17 cellular contexts compared by ENCODE assay signal in the genomic region with DNA sequence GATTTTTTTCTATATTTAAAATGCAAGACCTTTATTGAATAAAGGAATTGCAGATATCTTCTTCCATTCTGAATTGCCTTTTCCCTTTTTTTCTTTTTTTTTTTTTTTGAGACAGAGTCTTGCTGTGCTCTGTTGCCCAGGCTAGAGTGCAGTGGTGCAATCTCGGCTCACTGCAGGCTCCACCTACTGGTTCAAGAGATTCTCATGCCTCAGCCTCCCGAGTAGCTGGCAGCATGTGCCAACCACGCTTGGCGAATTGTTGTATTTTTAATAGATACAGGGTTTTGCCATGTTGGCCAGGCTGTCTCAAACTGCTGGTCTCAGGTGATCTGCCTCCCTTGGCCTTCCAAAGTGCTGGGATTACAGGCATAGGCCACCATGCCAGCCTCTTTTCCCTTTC.
DNase-seq lines count a peak whose midpoint lies in the region; ATAC-seq, FAIRE-seq and TF ChIP-seq lines count a peak whose summit lies in the region.
"Had no signal": no experiment of that assay in that cellular context is flagged by ENCODE, and none has a peak within 500 bp of the region (broad histone marks: within the 10 kb centered on the region; RNA-seq: fewer than 3 reads in every experiment).

No MANE protein-coding gene starts in this region.

- TF ChIP-seq CTCF in Calu3 (IDR thresholded peaks at IDR 0.05; ENCODE audit: unreplicated experiment) (no peak), HCT116 (IDR thresholded peaks at IDR 0.05 in 2 of 3, conservative IDR thresholded peaks at IDR 0.05 in 1 of 3; ENCODE audit: borderline replicate concordance in 1 of 3, insufficient read depth in 1 of 3, low read depth in 2 of 3, low read length in 2 of 3) (peak; percentile 14 to 53 (median 47); a peak in 4 of 6 replicates), SK-N-SH (IDR thresholded peaks at IDR 0.05) (peak; percentile 26; the same call in 1 of the 2 replicates), lower lobe of right lung (IDR thresholded peaks at IDR 0.05) (no peak)

- no peaks in the 10 kb centered on the region for H3K4me1 ChIP-seq in HCT116 (ENCODE audit: control insufficient read depth in 1 of 2, insufficient read depth in 2 of 2, low read length in 2 of 2)
- no peaks in the 10 kb centered on the region for H3K4me1 ChIP-seq in SK-N-SH (ENCODE audit: control insufficient read depth in 1 of 2, insufficient read depth in 2 of 2, low read depth in 1 of 2, low read length in 1 of 2)
- H3K4me1 ChIP-seq in lower lobe of right lung = no peaks in the 10 kb centered on the region
- H3K4me1 ChIP-seq in effector memory CD4-positive, alpha-beta T cell (ENCODE audit: control insufficient read depth, insufficient read depth, low read length, poor library complexity, severe bottlenecking) = no peaks in the 10 kb centered on the region

- H3K27ac ChIP-seq in HCT116 (ENCODE audit: low read depth, low read length) (no peak overlapping the region), SK-N-SH (ENCODE audit: low read depth in 2 of 2, low read length in 1 of 2) (no peak overlapping the region), lower lobe of right lung (no peak overlapping the region)
- no peak overlapping the region for H3K27ac ChIP-seq in effector memory CD4-positive, alpha-beta T cell (ENCODE audit: insufficient read depth, low read length, poor library complexity, severe bottlenecking)
- H3K27ac ChIP-seq: neutrophil, skin epidermis had no signal

- peak; percentile 44 for TF ChIP-seq RAD21 in HCT116 (IDR thresholded peaks at IDR 0.05; ENCODE audit: low read depth)
- TF ChIP-seq RAD21 in SK-N-SH (IDR thresholded peaks at IDR 0.05; ENCODE audit: low read length) = no peak

- H3K4me3 Mint-ChIP-seq in Calu3 (ENCODE audit: low read depth, unreplicated experiment) = no peak overlapping the region
- H3K4me3 Mint-ChIP-seq: activated CD4-positive, alpha-beta T cell treated with anti-CD3 and anti-CD28 coated beads, Interleukin-2, amount 10 ng/mL, durations not matched to agents 7 days and 5 days; CD8-positive, alpha-beta memory T cell; stimulated activated naive CD8-positive, alpha-beta T cell treated with anti-CD3 and anti-CD28 coated beads, Interleukin-15, Interleukin-2, amounts not matched to agents 100 ng/mL and 50 ng/mL, for 24 hours; T-helper 1 cell treated with Interleukin-12 subunit alpha and Interleukin-12 subunit beta and Interleukin-4 antibody, amounts not matched to agents 30 μg/mL and 1 μg/mL, for 36 hours had no signal

- no peaks in the 10 kb centered on the region for H3K36me3 Mint-ChIP-seq in Calu3 (ENCODE audit: insufficient read depth, unreplicated experiment)

- H3K9me3 ChIP-seq in HCT116 (ENCODE audit: control insufficient read depth in 1 of 2, insufficient read depth in 1 of 2, low read depth in 1 of 2, low read length in 2 of 2) (no peaks in the 10 kb centered on the region), SK-N-SH (no peaks in the 10 kb centered on the region), lower lobe of right lung (no peaks in the 10 kb centered on the region)
- no peaks in the 10 kb centered on the region for H3K9me3 ChIP-seq in effector memory CD4-positive, alpha-beta T cell (ENCODE audit: control insufficient read depth, low read length)
- H3K9me3 ChIP-seq: neutrophil had no signal

- no peaks in the 10 kb centered on the region for H3K4me1 Mint-ChIP-seq in Calu3 (ENCODE audit: low read depth, unreplicated experiment)
- H3K4me1 Mint-ChIP-seq: activated CD4-positive, alpha-beta T cell treated with anti-CD3 and anti-CD28 coated beads, Interleukin-2, amount 10 ng/mL, durations not matched to agents 7 days and 5 days; CD8-positive, alpha-beta memory T cell had no signal

- H3K27ac Mint-ChIP-seq in Calu3 (ENCODE audit: unreplicated experiment) = no peak overlapping the region
- H3K27ac Mint-ChIP-seq: activated CD4-positive, alpha-beta T cell treated with anti-CD3 and anti-CD28 coated beads, Interleukin-2, amount 10 ng/mL, durations not matched to agents 7 days and 5 days; CD8-positive, alpha-beta memory T cell; stimulated activated naive CD8-positive, alpha-beta T cell treated with anti-CD3 and anti-CD28 coated beads, Interleukin-15, Interleukin-2, amounts not matched to agents 100 ng/mL and 50 ng/mL, for 24 hours; T-helper 1 cell treated with Interleukin-12 subunit alpha and Interleukin-12 subunit beta and Interleukin-4 antibody, amounts not matched to agents 30 μg/mL and 1 μg/mL, for 36 hours had no signal

- H3K36me3 ChIP-seq in HCT116 (ENCODE audit: control insufficient read depth in 1 of 2, insufficient read depth in 2 of 2, low read length in 2 of 2) (no peaks in the 10 kb centered on the region), SK-N-SH (replicated peaks in 1 of 2; ENCODE audit: control insufficient read depth in 1 of 2, insufficient read depth in 2 of 2, low read length in 1 of 2) (no peaks in the 10 kb centered on the region), lower lobe of right lung (no peaks in the 10 kb centered on the region)
- no peaks in the 10 kb centered on the region for H3K36me3 ChIP-seq in effector memory CD4-positive, alpha-beta T cell (ENCODE audit: control insufficient read depth, insufficient read depth, low read length)
- H3K36me3 ChIP-seq: neutrophil had no signal

- RAD21 ChIA-PET in HCT116 (lab: Charles Lee; ENCODE audit: low non-redundant PET in 1 of 2, low total read pairs in 2 of 2, uncharacterized antibody in 2 of 2, unreplicated experiment in 2 of 2) = interaction anchor here in 1 of 2 experiments (0.7 kb wide), 1 partner anchor 273 kb away, joined by 5 read pairs; no protein-coding TSS in a partner anchor

- TF ChIP-seq EP300 in SK-N-SH (IDR thresholded peaks at IDR 0.05; ENCODE audit: borderline replicate concordance in 1 of 2, low read depth in 1 of 2, low read length in 1 of 2) = no peak

- 76% methylated on average over 4 of the region's 4 CpGs for WGBS in SK-N-SH (ENCODE audit: low lambda C conversion rate)

- FAIRE-seq in GM12892 (lab: Jason Lieb, UNC) = no peak

- H4K20me1 ChIP-seq in HCT116 (ENCODE audit: insufficient read depth) = no peaks in the 10 kb centered on the region
- no peaks in the 10 kb centered on the region for H4K20me1 ChIP-seq in SK-N-SH (ENCODE audit: insufficient read depth)

- H3F3A ChIP-seq in SK-N-SH (replicated peaks; ENCODE audit: insufficient read depth) = no peaks in the 10 kb centered on the region

- BruUV-seq in Calu3 (replicated peaks; lab: Mats Ljungman, UMichigan) (no TSS peak), HCT116 (replicated peaks; lab: Mats Ljungman, UMichigan) (no TSS peak)

- H3K4me3 ChIP-seq in HCT116 (replicated peaks in 1 of 2; ENCODE audit: low read depth in 1 of 2, low read length in 2 of 2) (no peak overlapping the region), SK-N-SH (ENCODE audit: low read depth in 2 of 2, low read length in 1 of 2) (no peak overlapping the region), lower lobe of right lung (no peak overlapping the region)
- H3K4me3 ChIP-seq in effector memory CD4-positive, alpha-beta T cell (ENCODE audit: insufficient read depth, low read depth, low read length, poor library complexity, severe bottlenecking) = no peak overlapping the region
- H3K4me3 ChIP-seq: skin epidermis had no signal

- ATAC-seq in HCT116 (peak; percentile 97), lower lobe of right lung (no peak)

- CTCF ChIA-PET in Calu3 (lab: Charles Lee) = interaction anchor here (0.5 kb wide), 1 partner anchor 70 kb away, joined by 3 read pairs; no protein-coding TSS in a partner anchor
- CTCF ChIA-PET in HCT116 (lab: Charles Lee) = interaction anchor here (0.9 to 1.3 kb wide), 4 partner anchors 9 to 82 kb away, joined by 3 to 4 read pairs (median 4); no protein-coding TSS in a partner anchor
- CTCF ChIA-PET in SK-N-SH (lab: Yijun Ruan, JAX) = interaction anchor here (0.6 kb wide), 1 partner anchor 746 kb away, joined by 3 read pairs; no protein-coding TSS in a partner anchor

- H3K27me3 Mint-ChIP-seq in Calu3 (ENCODE audit: unreplicated experiment) = no peaks in the 10 kb centered on the region
- H3K27me3 Mint-ChIP-seq: CD8-positive, alpha-beta memory T cell; stimulated activated naive CD8-positive, alpha-beta T cell treated with anti-CD3 and anti-CD28 coated beads, Interleukin-15, Interleukin-2, amounts not matched to agents 100 ng/mL and 50 ng/mL, for 24 hours had no signal

- H3K79me2 ChIP-seq in HCT116 (ENCODE audit: insufficient read depth, low read length) (no peaks in the 10 kb centered on the region), SK-N-SH (ENCODE audit: insufficient read depth) (no peaks in the 10 kb centered on the region)

- no peaks in the 10 kb centered on the region for H3K27me3 ChIP-seq in HCT116 (ENCODE audit: insufficient read depth, low read length)
- no peaks in the 10 kb centered on the region for H3K27me3 ChIP-seq in SK-N-SH (ENCODE audit: insufficient read depth)
- no peaks in the 10 kb centered on the region for H3K27me3 ChIP-seq in lower lobe of right lung (ENCODE audit: low read depth)
- no peaks in the 10 kb centered on the region for H3K27me3 ChIP-seq in effector memory CD4-positive, alpha-beta T cell (replicated peaks; ENCODE audit: control insufficient read depth, insufficient read depth, low read length, poor library complexity, severe bottlenecking)
- H3K27me3 ChIP-seq: neutrophil had no signal

- intact Hi-C loops in Calu3 (cut with micrococcal nuclease; ENCODE audit: unreplicated experiment) (no loop called here), HCT116 (cut with micrococcal nuclease) (no loop called here), lower lobe of right lung (cut with DNase I) (no loop called here)

- TF ChIP-seq POLR2A in HCT116 (IDR thresholded peaks at IDR 0.05; ENCODE audit: borderline replicate concordance, extremely low read depth, insufficient read depth, insufficient read length) (no peak), GM12892 (IDR thresholded peaks at IDR 0.05; ENCODE audit: low read depth, low read length) (no peak)

- DNase-seq in Calu3 = peak; percentile 8
- peak; percentile 16 for DNase-seq in HCT116 (ENCODE audit: low read depth, low spot score)
- DNase-seq in SK-N-SH = no peak
- DNase-seq in lower lobe of right lung = peak; percentile 43
- DNase-seq in effector memory CD4-positive, alpha-beta T cell = no peak
- no peak for DNase-seq in GM12892 (ENCODE audit: insufficient read length)
- no peak for DNase-seq in C1 segment of cervical spinal cord (lab: John Stamatoyannopoulos, UW)
- DNase-seq: activated CD4-positive, alpha-beta T cell treated with anti-CD3 and anti-CD28 coated beads, Interleukin-2, amount 10 ng/mL, durations not matched to agents 7 days and 5 days; CD8-positive, alpha-beta memory T cell; hippocampal formation; KBM-7; NCI-H2081 treated with DMSO at 0.1 percent for 48 hours; OCI-M1 had no signal

- H3K9me3 Mint-ChIP-seq in Calu3 (ENCODE audit: low read depth, unreplicated experiment) = no peaks in the 10 kb centered on the region
- H3K9me3 Mint-ChIP-seq: activated CD4-positive, alpha-beta T cell treated with anti-CD3 and anti-CD28 coated beads, Interleukin-2, amount 10 ng/mL, durations not matched to agents 7 days and 5 days; CD8-positive, alpha-beta memory T cell; stimulated activated naive CD8-positive, alpha-beta T cell treated with anti-CD3 and anti-CD28 coated beads, Interleukin-15, Interleukin-2, amounts not matched to agents 100 ng/mL and 50 ng/mL, for 24 hours; T-helper 1 cell treated with Interleukin-12 subunit alpha and Interleukin-12 subunit beta and Interleukin-4 antibody, amounts not matched to agents 30 μg/mL and 1 μg/mL, for 36 hours had no signal

- H3K9me2 ChIP-seq in HCT116 (ENCODE audit: insufficient read depth) (no peaks in the 10 kb centered on the region), SK-N-SH (0 out of 2 replicates have a peak, but pooled peaks cover 4% of the 10 kb centered on the region)

- no peak overlapping the region for H3K4me2 ChIP-seq in HCT116 (ENCODE audit: low read length)
- no peak overlapping the region for H3K4me2 ChIP-seq in SK-N-SH

- H2AFZ ChIP-seq in HCT116 (ENCODE audit: low read depth, low read length, poor library complexity, severe bottlenecking) (no peak overlapping the region), SK-N-SH (ENCODE audit: low read depth) (no peak overlapping the region)

- H3K9ac ChIP-seq in HCT116 (ENCODE audit: low read length) (no peak overlapping the region), SK-N-SH (no peak overlapping the region)

- POLR2A ChIA-PET in HCT116 (lab: Charles Lee) = interaction anchor here (0.7 kb wide), 1 partner anchor 151 kb away, joined by 3 read pairs; no protein-coding TSS in a partner anchor
- POLR2A ChIA-PET in SK-N-SH (lab: Yijun Ruan, JAX) = no interaction called here

Comparison
In these comparisons a context has a peak if more than half of its experiments do, and no peak if none do; other contexts are left out.
1. DNase-seq: peak in Calu3 (single experiment), HCT116 (single experiment) and lower lobe of right lung (single experiment); none in SK-N-SH (single experiment), effector memory CD4-positive, alpha-beta T cell (0 of 3), GM12892 (single experiment) and C1 segment of cervical spinal cord (0 of 14).
2. CTCF ChIP-seq: peak in HCT116 (3 of 3) and SK-N-SH (single experiment); none in Calu3 (single experiment) and lower lobe of right lung (single experiment).